Comparison of ENCODE assay signal across 27 cellular contexts in genomic region chr7:33411000-33411399, GRCh38.
"Had no signal": no experiment of that assay in that cellular context is flagged by ENCODE, and none has a peak within 500 bp of the region (broad histone marks: within the 10 kb centered on the region; RNA-seq: fewer than 3 reads in every experiment).

No MANE protein-coding gene starts in this region.

- H3K4me1 ChIP-seq: lower lobe of right lung, neural progenitor cell, parathyroid adenoma, psoas muscle, right atrium auricular region, right lobe of liver, tibial nerve, uterus had no signal

- H3K36me3 ChIP-seq: lower lobe of right lung, neural progenitor cell, neutrophil, right atrium auricular region, right lobe of liver, uterus had no signal

- H2AFZ ChIP-seq: neural progenitor cell, parathyroid adenoma had no signal

- H3K27me3 Mint-ChIP-seq: naive thymus-derived CD8-positive, alpha-beta T cell; stimulated activated memory B cell treated with anti-CD40 and anti-IgM and Interleukin-4, amounts not matched to agents 10 μg/mL and 1 μg/mL and 100 μg/mL, for 72 hours; stimulated activated naive CD8-positive, alpha-beta T cell treated with anti-CD3 and anti-CD28 coated beads, Interleukin-15, amount 100 ng/mL, for 72 hours; type B pancreatic cell had no signal

- H3K4me3 Mint-ChIP-seq: naive thymus-derived CD8-positive, alpha-beta T cell; nephron; neural progenitor cell; stimulated activated memory B cell treated with anti-CD40 and anti-IgM and Interleukin-4, amounts not matched to agents 10 μg/mL and 1 μg/mL and 100 μg/mL, for 72 hours; stimulated activated naive CD8-positive, alpha-beta T cell treated with anti-CD3 and anti-CD28 coated beads, Interleukin-15, amount 100 ng/mL, for 72 hours; type B pancreatic cell had no signal

- H3K36me3 Mint-ChIP-seq: neural progenitor cell had no signal

- H3K4me1 Mint-ChIP-seq: nephron; neural progenitor cell; stimulated activated memory B cell treated with anti-CD40 and anti-IgM and Interleukin-4, amounts not matched to agents 10 μg/mL and 1 μg/mL and 100 μg/mL, for 72 hours; stimulated activated naive CD8-positive, alpha-beta T cell treated with anti-CD3 and anti-CD28 coated beads, Interleukin-15, amount 100 ng/mL, for 72 hours had no signal

- H3K9ac ChIP-seq: neural progenitor cell, parathyroid adenoma had no signal

- ATAC-seq: left cardiac atrium; left lobe of liver; lower lobe of right lung; naive thymus-derived CD8-positive, alpha-beta T cell; psoas muscle; right lobe of liver; stimulated activated memory B cell treated with anti-CD40 and anti-IgM and Interleukin-4, amounts not matched to agents 10 μg/mL and 1 μg/mL and 100 μg/mL, for 72 hours; stimulated activated naive CD8-positive, alpha-beta T cell treated with anti-CD3 and anti-CD28 coated beads, Interleukin-15, amount 100 ng/mL, for 72 hours had no signal

- H3K4me3 ChIP-seq: lower lobe of right lung, neural progenitor cell, psoas muscle, right atrium auricular region, right lobe of liver, smooth muscle cell, tibial nerve, uterus had no signal

- H3K27me3 ChIP-seq: neural progenitor cell, neutrophil, right atrium auricular region, right lobe of liver, tibial nerve, uterus had no signal

- H3K27ac ChIP-seq: lower lobe of right lung, neural progenitor cell, neutrophil, parathyroid adenoma, psoas muscle, right atrium auricular region, right lobe of liver, tibial nerve, uterus had no signal

- H3K27ac Mint-ChIP-seq: naive thymus-derived CD8-positive, alpha-beta T cell; nephron; neural progenitor cell; stimulated activated memory B cell treated with anti-CD40 and anti-IgM and Interleukin-4, amounts not matched to agents 10 μg/mL and 1 μg/mL and 100 μg/mL, for 72 hours; stimulated activated naive CD8-positive, alpha-beta T cell treated with anti-CD3 and anti-CD28 coated beads, Interleukin-15, amount 100 ng/mL, for 72 hours; type B pancreatic cell had no signal

- H3K9me3 ChIP-seq: neutrophil, right lobe of liver had no signal

- DNase-seq: hippocampal formation; kidney glomerular epithelial cell; left cardiac atrium; lower lobe of right lung; mesenchymal stem cell; naive thymus-derived CD8-positive, alpha-beta T cell; occipital lobe; psoas muscle; right lobe of liver; stimulated activated CD4-positive, alpha-beta T cell treated with anti-CD3 and anti-CD28 coated beads, Interleukin-1b, Interleukin-23, amount 100 ng/mL, for 48 hours; stimulated activated CD4-positive, alpha-beta T cell treated with anti-CD3 and anti-CD28 coated beads, Interleukin-2, amount 100 ng/mL, for 48 hours; stimulated activated CD4-positive, alpha-beta T cell treated with anti-CD3 and anti-CD28 coated beads, Interleukin-4, amount 100 ng/mL, for 4 hours; stimulated activated CD8-positive, alpha-beta memory T cell treated with anti-CD3 and anti-CD28 coated beads, Interleukin-4, amount 100 ng/mL, for 48 hours; stimulated activated naive CD4-positive, alpha-beta T cell treated with Interleukin-2 at 50 U/mL for 16 hours; stimulated activated naive CD8-positive, alpha-beta T cell treated with anti-CD3 and anti-CD28 coated beads, Interleukin-15, amount 100 ng/mL, for 72 hours; substantia nigra; uterus had no signal

- H3K4me2 ChIP-seq: neural progenitor cell, smooth muscle cell had no signal

- H3K79me2 ChIP-seq: parathyroid adenoma had no signal
